Comparison of ENCODE assay signal across 1 cellular context in the genomic region with DNA sequence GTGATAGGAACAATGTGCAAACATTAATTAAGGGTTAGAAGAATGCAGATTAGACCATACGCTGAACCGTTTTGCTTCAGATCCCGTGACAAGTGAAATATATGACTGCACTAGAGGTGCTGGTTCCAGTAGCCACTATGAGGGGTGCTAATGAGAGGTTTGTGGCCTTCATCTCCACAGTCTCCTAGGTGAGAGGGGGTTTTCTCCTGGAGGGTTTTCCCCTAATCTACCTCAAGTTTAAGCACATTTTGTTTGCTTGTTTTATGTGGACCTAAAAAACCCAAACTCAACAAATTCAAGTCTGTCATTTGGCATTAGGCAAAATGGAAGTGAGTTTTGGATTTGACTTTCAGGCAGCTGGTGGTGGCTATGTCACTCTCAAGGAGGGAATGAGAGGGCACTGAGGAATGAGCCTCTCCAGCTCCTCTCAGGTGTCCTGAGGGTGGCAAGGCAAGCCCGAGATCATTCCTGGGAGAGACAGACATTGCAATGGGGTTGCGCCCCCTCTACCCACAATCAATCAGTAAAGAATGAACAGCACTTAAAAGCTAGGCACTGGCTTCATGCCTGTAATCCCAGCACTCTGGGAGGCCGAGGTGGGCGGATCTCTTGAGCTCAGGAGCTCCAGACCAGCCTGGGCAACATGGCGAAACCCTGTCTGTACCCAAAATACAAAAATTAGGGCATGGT.
A peak's percentile ranks its signal among the peaks of the same experiment; 100 is the strongest.
TF ChIP-seq lines count a peak whose summit lies in the region.

No MANE protein-coding gene starts in this region.

TF ChIP-seq in GM12878, 131 proteins besides CTCF, POLR2A, EP300 and RAD21 (continued from another document and continues in another):
- TF ChIP-seq, protein P1, sequence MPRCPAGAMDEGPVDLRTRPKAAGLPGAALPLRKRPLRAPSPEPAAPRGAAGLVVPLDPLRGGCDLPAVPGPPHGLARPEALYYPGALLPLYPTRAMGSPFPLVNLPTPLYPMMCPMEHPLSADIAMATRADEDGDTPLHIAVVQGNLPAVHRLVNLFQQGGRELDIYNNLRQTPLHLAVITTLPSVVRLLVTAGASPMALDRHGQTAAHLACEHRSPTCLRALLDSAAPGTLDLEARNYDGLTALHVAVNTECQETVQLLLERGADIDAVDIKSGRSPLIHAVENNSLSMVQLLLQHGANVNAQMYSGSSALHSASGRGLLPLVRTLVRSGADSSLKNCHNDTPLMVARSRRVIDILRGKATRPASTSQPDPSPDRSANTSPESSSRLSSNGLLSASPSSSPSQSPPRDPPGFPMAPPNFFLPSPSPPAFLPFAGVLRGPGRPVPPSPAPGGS (IDR thresholded peaks at IDR 0.05; ENCODE audit: borderline replicate concordance, insufficient read depth, low read depth, low read length, poor library complexity, severe bottlenecking), result no peak
- TF ChIP-seq RELA (IDR thresholded peaks at IDR 0.05; ENCODE audit: borderline replicate concordance, partially characterized antibody) (peak; percentile 20), NR2C2 (IDR thresholded peaks at IDR 0.05; ENCODE audit: borderline replicate concordance, control insufficient read depth, insufficient read length, low read depth) (no peak), NFYA (IDR thresholded peaks at IDR 0.05; ENCODE audit: borderline replicate concordance, low read depth, low read length) (no peak), EED (IDR thresholded peaks at IDR 0.05; ENCODE audit: low read depth) (no peak), DPF2 (IDR thresholded peaks at IDR 0.05) (0 out of 2 replicates have a peak, but pooled peaks have one; percentile 68), IKZF1 (conservative IDR thresholded peaks at IDR 0.05) (no peak), JUND (IDR thresholded peaks at IDR 0.05; ENCODE audit: low read depth, low read length) (no peak), BRCA1 (IDR thresholded peaks at IDR 0.05; ENCODE audit: low read depth, low read length) (no peak), BHLHE40 (IDR thresholded peaks at IDR 0.05; ENCODE audit: borderline replicate concordance in 1 of 2, low read depth in 2 of 2, low read length in 1 of 2) (peak; percentile 90 to 94), NBN (IDR thresholded peaks at IDR 0.05) (no peak; the same call in 1 of the 2 replicates), ZSCAN29 (IDR thresholded peaks at IDR 0.05) (no peak), TAF1 (IDR thresholded peaks at IDR 0.05; ENCODE audit: borderline replicate concordance, low read depth, low read length) (no peak), ZNF274 (IDR thresholded peaks at IDR 0.05; ENCODE audit: insufficient read depth, insufficient read length) (no peak), SIN3A (IDR thresholded peaks at IDR 0.05; ENCODE audit: low read depth, low read length) (no peak), ZNF217 (IDR thresholded peaks at IDR 0.05) (0 out of 2 replicates have a peak, but pooled peaks have one; percentile 11), JUNB (IDR thresholded peaks at IDR 0.05) (no peak), STAT1 (conservative IDR thresholded peaks at IDR 0.05) (no peak), ATF7 (IDR thresholded peaks at IDR 0.05; ENCODE audit: low read depth) (peak; percentile 66; the same call in 1 of the 2 replicates), BMI1 (IDR thresholded peaks at IDR 0.05; ENCODE audit: borderline replicate concordance) (peak; percentile 58; the same call in 1 of the 2 replicates), RFX5 (IDR thresholded peaks at IDR 0.05; ENCODE audit: low read depth, low read length) (no peak), MTA2 (IDR thresholded peaks at IDR 0.05; ENCODE audit: low read depth) (peak; percentile 95), NRF1 (conservative IDR thresholded peaks at IDR 0.05; ENCODE audit: low read depth, low read length) (no peak), RUNX3 (IDR thresholded peaks at IDR 0.05; ENCODE audit: low read length) (peak; percentile 30; the same call in 1 of the 2 replicates), BCL11A (IDR thresholded peaks at IDR 0.05; ENCODE audit: low read depth, low read length) (peak; percentile 93), EZH2 (IDR thresholded peaks at IDR 0.05; ENCODE audit: borderline replicate concordance, control insufficient read depth, low read depth, low read length) (no peak), CREM (IDR thresholded peaks at IDR 0.05; ENCODE audit: low read depth) (no peak), POU2F2 (IDR thresholded peaks at IDR 0.05; ENCODE audit: borderline replicate concordance, low read depth, low read length) (no peak), KDM1A (IDR thresholded peaks at IDR 0.05; ENCODE audit: borderline replicate concordance) (no peak), CHD4 (IDR thresholded peaks at IDR 0.05) (no peak), MYB (IDR thresholded peaks at IDR 0.05; ENCODE audit: borderline replicate concordance, low read depth, low read length) (no peak), IKZF2 (IDR thresholded peaks at IDR 0.05) (peak in 1 of 2 experiments; percentile 13; a peak in 2 of 4 replicates), RAD51 (IDR thresholded peaks at IDR 0.05) (peak; percentile 53; the same call in 1 of the 2 replicates), RBBP5 (conservative IDR thresholded peaks at IDR 0.05) (no peak), NFXL1 (IDR thresholded peaks at IDR 0.05; ENCODE audit: borderline replicate concordance) (no peak), ASH2L (IDR thresholded peaks at IDR 0.05; ENCODE audit: borderline replicate concordance, low read depth) (no peak), ZNF384 (IDR thresholded peaks at IDR 0.05; ENCODE audit: borderline replicate concordance, low read depth, low read length) (no peak), TARDBP (IDR thresholded peaks at IDR 0.05; ENCODE audit: borderline replicate concordance) (no peak), BACH1 (IDR thresholded peaks at IDR 0.05; ENCODE audit: borderline replicate concordance) (peak; percentile 70; the same call in 1 of the 2 replicates), FOS (IDR thresholded peaks at IDR 0.05; ENCODE audit: borderline replicate concordance, extremely low read depth, insufficient read length) (no peak), FOXM1 (IDR thresholded peaks at IDR 0.05; ENCODE audit: low read depth, low read length) (no peak), NFIC (IDR thresholded peaks at IDR 0.05; ENCODE audit: low read depth, low read length) (no peak), ESRRA (IDR thresholded peaks at IDR 0.05; ENCODE audit: low read length) (no peak)
- TF ChIP-seq, protein P2, sequence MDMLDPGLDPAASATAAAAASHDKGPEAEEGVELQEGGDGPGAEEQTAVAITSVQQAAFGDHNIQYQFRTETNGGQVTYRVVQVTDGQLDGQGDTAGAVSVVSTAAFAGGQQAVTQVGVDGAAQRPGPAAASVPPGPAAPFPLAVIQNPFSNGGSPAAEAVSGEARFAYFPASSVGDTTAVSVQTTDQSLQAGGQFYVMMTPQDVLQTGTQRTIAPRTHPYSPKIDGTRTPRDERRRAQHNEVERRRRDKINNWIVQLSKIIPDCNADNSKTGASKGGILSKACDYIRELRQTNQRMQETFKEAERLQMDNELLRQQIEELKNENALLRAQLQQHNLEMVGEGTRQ (IDR thresholded peaks at IDR 0.05; ENCODE audit: borderline replicate concordance, low read depth, low read length), result no peak; the same call in 1 of the 2 replicates
- TF ChIP-seq, protein P3, sequence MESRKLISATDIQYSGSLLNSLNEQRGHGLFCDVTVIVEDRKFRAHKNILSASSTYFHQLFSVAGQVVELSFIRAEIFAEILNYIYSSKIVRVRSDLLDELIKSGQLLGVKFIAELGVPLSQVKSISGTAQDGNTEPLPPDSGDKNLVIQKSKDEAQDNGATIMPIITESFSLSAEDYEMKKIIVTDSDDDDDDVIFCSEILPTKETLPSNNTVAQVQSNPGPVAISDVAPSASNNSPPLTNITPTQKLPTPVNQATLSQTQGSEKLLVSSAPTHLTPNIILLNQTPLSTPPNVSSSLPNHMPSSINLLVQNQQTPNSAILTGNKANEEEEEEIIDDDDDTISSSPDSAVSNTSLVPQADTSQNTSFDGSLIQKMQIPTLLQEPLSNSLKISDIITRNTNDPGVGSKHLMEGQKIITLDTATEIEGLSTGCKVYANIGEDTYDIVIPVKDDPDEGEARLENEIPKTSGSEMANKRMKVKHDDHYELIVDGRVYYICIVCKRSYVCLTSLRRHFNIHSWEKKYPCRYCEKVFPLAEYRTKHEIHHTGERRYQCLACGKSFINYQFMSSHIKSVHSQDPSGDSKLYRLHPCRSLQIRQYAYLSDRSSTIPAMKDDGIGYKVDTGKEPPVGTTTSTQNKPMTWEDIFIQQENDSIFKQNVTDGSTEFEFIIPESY (IDR thresholded peaks at IDR 0.05), result no peak
- TF ChIP-seq, protein P4, sequence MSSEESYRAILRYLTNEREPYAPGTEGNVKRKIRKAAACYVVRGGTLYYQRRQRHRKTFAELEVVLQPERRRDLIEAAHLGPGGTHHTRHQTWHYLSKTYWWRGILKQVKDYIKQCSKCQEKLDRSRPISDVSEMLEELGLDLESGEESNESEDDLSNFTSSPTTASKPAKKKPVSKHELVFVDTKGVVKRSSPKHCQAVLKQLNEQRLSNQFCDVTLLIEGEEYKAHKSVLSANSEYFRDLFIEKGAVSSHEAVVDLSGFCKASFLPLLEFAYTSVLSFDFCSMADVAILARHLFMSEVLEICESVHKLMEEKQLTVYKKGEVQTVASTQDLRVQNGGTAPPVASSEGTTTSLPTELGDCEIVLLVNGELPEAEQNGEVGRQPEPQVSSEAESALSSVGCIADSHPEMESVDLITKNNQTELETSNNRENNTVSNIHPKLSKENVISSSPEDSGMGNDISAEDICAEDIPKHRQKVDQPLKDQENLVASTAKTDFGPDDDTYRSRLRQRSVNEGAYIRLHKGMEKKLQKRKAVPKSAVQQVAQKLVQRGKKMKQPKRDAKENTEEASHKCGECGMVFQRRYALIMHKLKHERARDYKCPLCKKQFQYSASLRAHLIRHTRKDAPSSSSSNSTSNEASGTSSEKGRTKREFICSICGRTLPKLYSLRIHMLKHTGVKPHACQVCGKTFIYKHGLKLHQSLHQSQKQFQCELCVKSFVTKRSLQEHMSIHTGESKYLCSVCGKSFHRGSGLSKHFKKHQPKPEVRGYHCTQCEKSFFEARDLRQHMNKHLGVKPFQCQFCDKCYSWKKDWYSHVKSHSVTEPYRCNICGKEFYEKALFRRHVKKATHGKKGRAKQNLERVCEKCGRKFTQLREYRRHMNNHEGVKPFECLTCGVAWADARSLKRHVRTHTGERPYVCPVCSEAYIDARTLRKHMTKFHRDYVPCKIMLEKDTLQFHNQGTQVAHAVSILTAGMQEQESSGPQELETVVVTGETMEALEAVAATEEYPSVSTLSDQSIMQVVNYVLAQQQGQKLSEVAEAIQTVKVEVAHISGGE (CRISPR knock-in tag; IDR thresholded peaks at IDR 0.05), result no peak
- TF ChIP-seq, protein P5, sequence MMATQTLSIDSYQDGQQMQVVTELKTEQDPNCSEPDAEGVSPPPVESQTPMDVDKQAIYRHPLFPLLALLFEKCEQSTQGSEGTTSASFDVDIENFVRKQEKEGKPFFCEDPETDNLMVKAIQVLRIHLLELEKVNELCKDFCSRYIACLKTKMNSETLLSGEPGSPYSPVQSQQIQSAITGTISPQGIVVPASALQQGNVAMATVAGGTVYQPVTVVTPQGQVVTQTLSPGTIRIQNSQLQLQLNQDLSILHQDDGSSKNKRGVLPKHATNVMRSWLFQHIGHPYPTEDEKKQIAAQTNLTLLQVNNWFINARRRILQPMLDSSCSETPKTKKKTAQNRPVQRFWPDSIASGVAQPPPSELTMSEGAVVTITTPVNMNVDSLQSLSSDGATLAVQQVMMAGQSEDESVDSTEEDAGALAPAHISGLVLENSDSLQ (IDR thresholded peaks at IDR 0.05), result no peak; the same call in 1 of the 2 replicates
- TF ChIP-seq, protein P6, sequence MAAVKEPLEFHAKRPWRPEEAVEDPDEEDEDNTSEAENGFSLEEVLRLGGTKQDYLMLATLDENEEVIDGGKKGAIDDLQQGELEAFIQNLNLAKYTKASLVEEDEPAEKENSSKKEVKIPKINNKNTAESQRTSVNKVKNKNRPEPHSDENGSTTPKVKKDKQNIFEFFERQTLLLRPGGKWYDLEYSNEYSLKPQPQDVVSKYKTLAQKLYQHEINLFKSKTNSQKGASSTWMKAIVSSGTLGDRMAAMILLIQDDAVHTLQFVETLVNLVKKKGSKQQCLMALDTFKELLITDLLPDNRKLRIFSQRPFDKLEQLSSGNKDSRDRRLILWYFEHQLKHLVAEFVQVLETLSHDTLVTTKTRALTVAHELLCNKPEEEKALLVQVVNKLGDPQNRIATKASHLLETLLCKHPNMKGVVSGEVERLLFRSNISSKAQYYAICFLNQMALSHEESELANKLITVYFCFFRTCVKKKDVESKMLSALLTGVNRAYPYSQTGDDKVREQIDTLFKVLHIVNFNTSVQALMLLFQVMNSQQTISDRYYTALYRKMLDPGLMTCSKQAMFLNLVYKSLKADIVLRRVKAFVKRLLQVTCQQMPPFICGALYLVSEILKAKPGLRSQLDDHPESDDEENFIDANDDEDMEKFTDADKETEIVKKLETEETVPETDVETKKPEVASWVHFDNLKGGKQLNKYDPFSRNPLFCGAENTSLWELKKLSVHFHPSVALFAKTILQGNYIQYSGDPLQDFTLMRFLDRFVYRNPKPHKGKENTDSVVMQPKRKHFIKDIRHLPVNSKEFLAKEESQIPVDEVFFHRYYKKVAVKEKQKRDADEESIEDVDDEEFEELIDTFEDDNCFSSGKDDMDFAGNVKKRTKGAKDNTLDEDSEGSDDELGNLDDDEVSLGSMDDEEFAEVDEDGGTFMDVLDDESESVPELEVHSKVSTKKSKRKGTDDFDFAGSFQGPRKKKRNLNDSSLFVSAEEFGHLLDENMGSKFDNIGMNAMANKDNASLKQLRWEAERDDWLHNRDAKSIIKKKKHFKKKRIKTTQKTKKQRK (IDR thresholded peaks at IDR 0.05; ENCODE audit: low read depth, low read length), result no peak
- TF ChIP-seq, protein P7, sequence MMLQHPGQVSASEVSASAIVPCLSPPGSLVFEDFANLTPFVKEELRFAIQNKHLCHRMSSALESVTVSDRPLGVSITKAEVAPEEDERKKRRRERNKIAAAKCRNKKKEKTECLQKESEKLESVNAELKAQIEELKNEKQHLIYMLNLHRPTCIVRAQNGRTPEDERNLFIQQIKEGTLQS (IDR thresholded peaks at IDR 0.05; ENCODE audit: borderline replicate concordance, extremely low read depth, low read depth, low read length), result no peak
- TF ChIP-seq, protein P8, sequence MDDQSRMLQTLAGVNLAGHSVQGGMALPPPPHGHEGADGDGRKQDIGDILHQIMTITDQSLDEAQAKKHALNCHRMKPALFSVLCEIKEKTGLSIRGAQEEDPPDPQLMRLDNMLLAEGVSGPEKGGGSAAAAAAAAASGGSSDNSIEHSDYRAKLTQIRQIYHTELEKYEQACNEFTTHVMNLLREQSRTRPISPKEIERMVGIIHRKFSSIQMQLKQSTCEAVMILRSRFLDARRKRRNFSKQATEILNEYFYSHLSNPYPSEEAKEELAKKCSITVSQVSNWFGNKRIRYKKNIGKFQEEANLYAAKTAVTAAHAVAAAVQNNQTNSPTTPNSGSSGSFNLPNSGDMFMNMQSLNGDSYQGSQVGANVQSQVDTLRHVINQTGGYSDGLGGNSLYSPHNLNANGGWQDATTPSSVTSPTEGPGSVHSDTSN (IDR thresholded peaks at IDR 0.05; ENCODE audit: insufficient replicate concordance, low read depth, low read length), result no peak
- TF ChIP-seq, protein P9, sequence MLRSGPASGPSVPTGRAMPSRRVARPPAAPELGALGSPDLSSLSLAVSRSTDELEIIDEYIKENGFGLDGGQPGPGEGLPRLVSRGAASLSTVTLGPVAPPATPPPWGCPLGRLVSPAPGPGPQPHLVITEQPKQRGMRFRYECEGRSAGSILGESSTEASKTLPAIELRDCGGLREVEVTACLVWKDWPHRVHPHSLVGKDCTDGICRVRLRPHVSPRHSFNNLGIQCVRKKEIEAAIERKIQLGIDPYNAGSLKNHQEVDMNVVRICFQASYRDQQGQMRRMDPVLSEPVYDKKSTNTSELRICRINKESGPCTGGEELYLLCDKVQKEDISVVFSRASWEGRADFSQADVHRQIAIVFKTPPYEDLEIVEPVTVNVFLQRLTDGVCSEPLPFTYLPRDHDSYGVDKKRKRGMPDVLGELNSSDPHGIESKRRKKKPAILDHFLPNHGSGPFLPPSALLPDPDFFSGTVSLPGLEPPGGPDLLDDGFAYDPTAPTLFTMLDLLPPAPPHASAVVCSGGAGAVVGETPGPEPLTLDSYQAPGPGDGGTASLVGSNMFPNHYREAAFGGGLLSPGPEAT (IDR thresholded peaks at IDR 0.05; ENCODE audit: low read depth), result peak; percentile 84
